In genomic region chr4:24799544-24800272, GRCh38 we compare ENCODE assay signal across 1 cellular context.
TF ChIP-seq lines count a peak whose summit lies in the region.

No MANE protein-coding gene starts in this region.

TF ChIP-seq in WTC11, 78 proteins besides CTCF, POLR2A, EP300 and RAD21 (continued from another document and continues in another):
- TF ChIP-seq ZNF512 (CRISPR knock-in tag; IDR thresholded peaks at IDR 0.05; ENCODE audit: borderline replicate concordance) (no peak), ETV6 (CRISPR knock-in tag; IDR thresholded peaks at IDR 0.05) (no peak; the same call in 1 of the 2 replicates), MYBL2 (CRISPR knock-in tag; IDR thresholded peaks at IDR 0.05) (0 out of 2 replicates have a peak, but pooled peaks have one; percentile 44), ELF4 (CRISPR knock-in tag; IDR thresholded peaks at IDR 0.05; ENCODE audit: low read depth) (0 out of 2 replicates have a peak, but pooled peaks have one; percentile 78), PRDM15 (CRISPR knock-in tag; IDR thresholded peaks at IDR 0.05) (peak; percentile 45), ATF6 (CRISPR knock-in tag; IDR thresholded peaks at IDR 0.05) (no peak), FOXK1 (CRISPR knock-in tag; IDR thresholded peaks at IDR 0.05) (no peak; the same call in 1 of the 2 replicates), HMGA2 (CRISPR knock-in tag; IDR thresholded peaks at IDR 0.05) (no peak), MLX (CRISPR knock-in tag; IDR thresholded peaks at IDR 0.05) (peak; percentile 55; the same call in 1 of the 2 replicates), PREB (CRISPR knock-in tag; IDR thresholded peaks at IDR 0.05; ENCODE audit: borderline replicate concordance) (no peak), ESRRA (CRISPR knock-in tag; IDR thresholded peaks at IDR 0.05; ENCODE audit: borderline replicate concordance) (peak; percentile 44), NR1H2 (CRISPR knock-in tag; IDR thresholded peaks at IDR 0.05) (no peak), IRF1 (CRISPR knock-in tag; IDR thresholded peaks at IDR 0.05) (peak; percentile 33; the same call in 1 of the 2 replicates), ZNF416 (CRISPR knock-in tag; IDR thresholded peaks at IDR 0.05) (no peak), AFF4 (CRISPR knock-in tag; IDR thresholded peaks at IDR 0.05; ENCODE audit: borderline replicate concordance) (no peak), GABPB1 (CRISPR knock-in tag; IDR thresholded peaks at IDR 0.05) (no peak), CBFB (CRISPR knock-in tag; IDR thresholded peaks at IDR 0.05; ENCODE audit: low read depth) (no peak), ARID4B (CRISPR knock-in tag; IDR thresholded peaks at IDR 0.05; ENCODE audit: borderline replicate concordance) (peak; percentile 80; the same call in 1 of the 2 replicates), NFYB (CRISPR knock-in tag; conservative IDR thresholded peaks at IDR 0.05; ENCODE audit: low read depth) (no peak)
- TF ChIP-seq, protein P1, sequence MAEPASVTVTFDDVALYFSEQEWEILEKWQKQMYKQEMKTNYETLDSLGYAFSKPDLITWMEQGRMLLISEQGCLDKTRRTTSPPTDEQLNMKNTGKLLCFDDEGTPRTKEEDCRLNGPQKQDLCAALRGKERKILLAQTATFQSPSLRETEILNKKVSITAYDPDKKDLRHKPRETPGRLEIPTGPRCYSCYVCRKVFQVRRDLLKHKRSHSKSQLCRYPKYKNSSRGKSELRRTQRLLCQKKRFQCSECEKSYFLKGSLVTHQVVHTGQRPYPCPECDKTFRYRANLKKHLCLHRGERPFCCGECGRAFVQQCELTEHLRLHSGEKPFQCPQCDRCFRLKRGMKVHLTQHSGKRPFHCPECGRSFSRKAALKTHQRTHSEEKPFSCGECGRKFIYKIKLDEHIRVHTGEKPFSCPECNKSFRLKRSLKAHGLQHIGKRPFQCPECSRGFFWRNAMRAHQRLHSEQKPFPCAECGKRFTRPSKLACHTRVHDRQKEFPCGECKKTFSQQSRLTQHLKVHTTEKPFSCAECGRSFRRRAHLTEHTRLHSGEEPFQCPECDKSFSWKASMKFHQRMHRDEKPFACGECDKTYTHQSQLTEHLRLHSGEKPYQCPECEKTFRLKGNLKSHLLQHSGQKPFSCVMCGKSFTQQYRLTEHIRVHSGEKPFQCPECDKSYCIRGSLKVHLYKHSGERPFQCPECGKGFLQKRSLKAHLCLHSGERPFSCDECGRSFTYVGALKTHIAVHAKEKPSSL (CRISPR knock-in tag; conservative IDR thresholded peaks at IDR 0.05), result no peak
- TF ChIP-seq, protein P2, sequence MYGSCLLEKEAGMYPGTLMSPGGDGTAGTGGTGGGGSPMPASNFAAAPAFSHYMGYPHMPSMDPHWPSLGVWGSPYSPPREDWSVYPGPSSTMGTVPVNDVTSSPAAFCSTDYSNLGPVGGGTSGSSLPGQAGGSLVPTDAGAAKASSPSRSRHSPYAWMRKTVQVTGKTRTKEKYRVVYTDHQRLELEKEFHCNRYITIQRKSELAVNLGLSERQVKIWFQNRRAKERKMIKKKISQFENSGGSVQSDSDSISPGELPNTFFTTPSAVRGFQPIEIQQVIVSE (CRISPR knock-in tag; IDR thresholded peaks at IDR 0.05; ENCODE audit: borderline replicate concordance), result no peak
- TF ChIP-seq, protein P3, sequence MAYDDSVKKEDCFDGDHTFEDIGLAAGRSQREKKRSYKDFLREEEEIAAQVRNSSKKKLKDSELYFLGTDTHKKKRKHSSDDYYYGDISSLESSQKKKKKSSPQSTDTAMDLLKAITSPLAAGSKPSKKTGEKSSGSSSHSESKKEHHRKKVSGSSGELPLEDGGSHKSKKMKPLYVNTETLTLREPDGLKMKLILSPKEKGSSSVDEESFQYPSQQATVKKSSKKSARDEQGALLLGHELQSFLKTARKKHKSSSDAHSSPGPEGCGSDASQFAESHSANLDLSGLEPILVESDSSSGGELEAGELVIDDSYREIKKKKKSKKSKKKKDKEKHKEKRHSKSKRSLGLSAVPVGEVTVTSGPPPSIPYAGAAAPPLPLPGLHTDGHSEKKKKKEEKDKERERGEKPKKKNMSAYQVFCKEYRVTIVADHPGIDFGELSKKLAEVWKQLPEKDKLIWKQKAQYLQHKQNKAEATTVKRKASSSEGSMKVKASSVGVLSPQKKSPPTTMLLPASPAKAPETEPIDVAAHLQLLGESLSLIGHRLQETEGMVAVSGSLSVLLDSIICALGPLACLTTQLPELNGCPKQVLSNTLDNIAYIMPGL (CRISPR knock-in tag; IDR thresholded peaks at IDR 0.05), result peak; percentile 59; the same call in 1 of the 2 replicates
